1 cellular context compared by ENCODE assay signal in genomic region chr15:90871716-90872480, GRCh38.
TF ChIP-seq lines count a peak whose summit lies in the region.

No MANE protein-coding gene starts in this region.

TF ChIP-seq in WTC11, 78 proteins besides CTCF, POLR2A, EP300 and RAD21 (continued from another document):
- TF ChIP-seq AFF4 (CRISPR knock-in tag; IDR thresholded peaks at IDR 0.05; ENCODE audit: borderline replicate concordance) = no peak
- no peak for TF ChIP-seq SP1 (CRISPR knock-in tag; conservative IDR thresholded peaks at IDR 0.05)
- TF ChIP-seq ZSCAN18 (CRISPR knock-in tag; IDR thresholded peaks at IDR 0.05) = no peak
